Comparison of ENCODE assay signal across 21 cellular contexts in genomic region chr9:28839778-28840430, GRCh38.
"Had no signal": no experiment of that assay in that cellular context is flagged by ENCODE, and none has a peak within 500 bp of the region (broad histone marks: within the 10 kb centered on the region; RNA-seq: fewer than 3 reads in every experiment).

No MANE protein-coding gene starts in this region.

- H3K4me1 ChIP-seq: esophagus squamous epithelium, parathyroid adenoma, right lobe of liver, testis, tibial artery, uterus had no signal

- H3K4me1 Mint-ChIP-seq: memory B cell had no signal

- ATAC-seq: left lobe of liver, natural killer cell had no signal

- H3K27me3 Mint-ChIP-seq: memory B cell, progenitor cell of endocrine pancreas had no signal

- H3K4me3 Mint-ChIP-seq: memory B cell, natural killer cell, type B pancreatic cell had no signal

- DNase-seq: central memory CD4-positive, alpha-beta T cell; dorsolateral prefrontal cortex; effector memory CD4-positive, alpha-beta T cell; erythroblast; esophagus squamous epithelium; foreskin melanocyte; natural killer cell; right lobe of liver; stimulated activated CD4-positive, alpha-beta T cell treated with anti-CD3 and anti-CD28 coated beads, Interleukin-4, amount 100 ng/mL, for 4 hours; stimulated activated naive CD4-positive, alpha-beta T cell; substantia nigra; testis; tibial artery; uterus had no signal

- H3K27ac Mint-ChIP-seq: memory B cell, natural killer cell, progenitor cell of endocrine pancreas, type B pancreatic cell had no signal

- H3K27ac ChIP-seq: dorsolateral prefrontal cortex, esophagus squamous epithelium, parathyroid adenoma, right lobe of liver, testis, tibial artery, uterus had no signal

- H3K4me3 ChIP-seq: dorsolateral prefrontal cortex, esophagus squamous epithelium, lung, right lobe of liver, smooth muscle cell, testis, tibial artery, uterus had no signal

- H3K9me3 Mint-ChIP-seq: type B pancreatic cell had no signal

- H3K27me3 ChIP-seq: dorsolateral prefrontal cortex, esophagus squamous epithelium, right lobe of liver, testis, tibial artery, uterus had no signal

- H3K36me3 Mint-ChIP-seq: memory B cell, type B pancreatic cell had no signal

- H3K36me3 ChIP-seq: esophagus squamous epithelium, right lobe of liver, tibial artery, uterus had no signal

- H3K9me3 ChIP-seq: esophagus squamous epithelium, right lobe of liver, testis, tibial artery, uterus had no signal
